ENCODE assay signal across 22 cellular contexts in genomic region chr1:234655328-234656069, GRCh38. TPM values are rescaled to one million over a fixed set of nuclear protein-coding genes. Genes with fewer than 3 reads are reported as not detected.
DNase-seq lines count a peak whose midpoint lies in the region; TF ChIP-seq lines count a peak whose summit lies in the region.
"Had no signal": no experiment of that assay in that cellular context is flagged by ENCODE, and none has a peak within 500 bp of the region (broad histone marks: within the 10 kb centered on the region; RNA-seq: fewer than 3 reads in every experiment).

No MANE protein-coding gene starts in this region.

- H2AFZ ChIP-seq in mesenchymal stem cell (ENCODE audit: low read depth, low read length) = peak overlapping the region; percentile 8

- H3K9me3 Mint-ChIP-seq in brain (peaks cover 0 to 9% (median 3%) of the 10 kb centered on the region in 5 experiments), Caco-2 (ENCODE audit: unreplicated experiment) (no peaks in the 10 kb centered on the region)
- H3K9me3 Mint-ChIP-seq: stimulated activated memory B cell treated with anti-CD40 and anti-IgM and Interleukin-4, amounts not matched to agents 10 μg/mL and 1 μg/mL and 100 μg/mL, for 72 hours had no signal

- H2BK15ac ChIP-seq in mesenchymal stem cell (ENCODE audit: low read depth, poor library complexity, severe bottlenecking) = peak overlapping the region; percentile 63

- peak overlapping the region; percentile 39 for H2BK120ac ChIP-seq in mesenchymal stem cell (ENCODE audit: low read depth, low read length)

- H3K9me3 ChIP-seq in mesenchymal stem cell (ENCODE audit: control insufficient read depth, low read length) (peaks cover 13% of the 10 kb centered on the region), Caco-2 (no peaks in the 10 kb centered on the region)
- H3K9me3 ChIP-seq: gastrocnemius medialis, HAP-1, SJCRH30, tibial nerve had no signal

- H3K4me1 ChIP-seq in mesenchymal stem cell (ENCODE audit: control insufficient read depth, insufficient read depth, low read depth, low read length) (peaks cover 9% of the 10 kb centered on the region), Caco-2 (peaks cover 23% of the 10 kb centered on the region)
- H3K4me1 ChIP-seq: HAP-1 had no signal

- H2BK12ac ChIP-seq in mesenchymal stem cell (ENCODE audit: low read length in 2 of 2) = peak overlapping the region in 1 of 2 experiments; percentile 45

- BruUV-seq in Caco-2 (replicated peaks; lab: Mats Ljungman, UMichigan) = no TSS peak

- POLR2A ChIA-PET in Caco-2 (lab: Charles Lee) = no interaction called here

- H3K27ac ChIP-seq in mesenchymal stem cell (ENCODE audit: low read length, poor library complexity, severe bottlenecking) = no peak overlapping the region
- H3K27ac ChIP-seq: coronary artery, gastrocnemius medialis, SJCRH30, tibial nerve had no signal

- H3K27ac Mint-ChIP-seq in brain (peak overlapping the region in 3 of 5 experiments; percentile 44 to 63 (median 48)), Caco-2 (ENCODE audit: unreplicated experiment) (no peak overlapping the region)
- H3K27ac Mint-ChIP-seq: activated naive CD8-positive, alpha-beta T cell; activated T-helper 1 cell treated with anti-CD3 and anti-CD28 coated beads, Interleukin-12 subunit alpha, Interleukin-12 subunit beta, Interleukin-2, Interleukin-4 antibody, amounts not matched to agents 30 ng/mL and 10 ng/mL and 1 ng/mL, durations not matched to agents 14 hours and 24 hours and 36 hours had no signal

- no peaks in the 10 kb centered on the region for H3K79me1 ChIP-seq in mesenchymal stem cell (replicated peaks; ENCODE audit: low read length, poor library complexity, severe bottlenecking)

- intact Hi-C loops in Caco-2 (cut with micrococcal nuclease; ENCODE audit: unreplicated experiment) = no loop called here

- H3K4me3 Mint-ChIP-seq in brain (no peak overlapping the region), Caco-2 (ENCODE audit: unreplicated experiment) (no peak overlapping the region)
- H3K4me3 Mint-ChIP-seq: activated naive CD8-positive, alpha-beta T cell; activated T-helper 1 cell treated with anti-CD3 and anti-CD28 coated beads, Interleukin-12 subunit alpha, Interleukin-12 subunit beta, Interleukin-2, Interleukin-4 antibody, amounts not matched to agents 30 ng/mL and 10 ng/mL and 1 ng/mL, durations not matched to agents 14 hours and 24 hours and 36 hours; stimulated activated memory B cell treated with anti-CD40 and anti-IgM and Interleukin-4, amounts not matched to agents 10 μg/mL and 1 μg/mL and 100 μg/mL, for 72 hours had no signal

- peak overlapping the region in 1 of 2 experiments; percentile 11 for H3K14ac ChIP-seq in mesenchymal stem cell (ENCODE audit: low read length in 2 of 2)

- no peaks in the 10 kb centered on the region for H3K27me3 ChIP-seq in mesenchymal stem cell (ENCODE audit: control insufficient read depth in 1 of 2, insufficient read depth in 1 of 2, low read length in 2 of 2)
- H3K27me3 ChIP-seq in H7 (ENCODE audit: control insufficient read depth, insufficient read depth, low read length) = no peaks in the 10 kb centered on the region
- H3K27me3 ChIP-seq in Caco-2 (replicated peaks; ENCODE audit: control insufficient read depth, insufficient read depth, low read length) = no peaks in the 10 kb centered on the region
- H3K27me3 ChIP-seq: gastrocnemius medialis, SJCRH30, tibial nerve had no signal

- CTCF ChIA-PET in Caco-2 (lab: Charles Lee) = no interaction called here

- no peak overlapping the region for H2AK5ac ChIP-seq in mesenchymal stem cell (ENCODE audit: low read length, severe bottlenecking)

- H3K23ac ChIP-seq in mesenchymal stem cell (ENCODE audit: low read length in 2 of 2) = no peak overlapping the region

- no peak overlapping the region for H2BK5ac ChIP-seq in mesenchymal stem cell (ENCODE audit: low read depth, low read length, poor library complexity, severe bottlenecking)

- no peaks in the 10 kb centered on the region for H3K36me3 ChIP-seq in mesenchymal stem cell (ENCODE audit: control insufficient read depth in 1 of 2, insufficient read depth in 2 of 2, low read depth in 1 of 2, low read length in 2 of 2)
- H3K36me3 ChIP-seq in H7 (replicated peaks; ENCODE audit: control insufficient read depth, insufficient read depth, low read length) = no peaks in the 10 kb centered on the region
- H3K36me3 ChIP-seq in Caco-2 (ENCODE audit: control insufficient read depth, insufficient read depth, low read length) = no peaks in the 10 kb centered on the region
- H3K36me3 ChIP-seq: gastrocnemius medialis, HAP-1, SJCRH30, tibial nerve had no signal

- DNase-seq in DMS 273 treated with DMSO at 0.1 percent for 48 hours (lab: John Stamatoyannopoulos, UW) (peak; percentile 10), NCI-H146 treated with DMSO at 0.1 percent for 48 hours (lab: John Stamatoyannopoulos, UW; ENCODE audit: unreplicated experiment) (peak; percentile 59), mesenchymal stem cell (no peak), DMS114 treated with DMSO at 0.1 percent for 48 hours (lab: John Stamatoyannopoulos, UW; ENCODE audit: unreplicated experiment) (no peak), H7 (no peak), Caco-2 (no peak), Ammon's horn (ENCODE audit: low spot score) (no peak)
- DNase-seq: EL; gastrocnemius medialis; NCI-H1930; NCI-H524; retina; stimulated activated CD4-positive, alpha-beta T cell treated with anti-CD3 and anti-CD28 coated beads, Interleukin-15, amount 100 ng/mL, for 24 hours; T-helper 9 cell had no signal

- H3K9ac ChIP-seq in mesenchymal stem cell (ENCODE audit: low read length) = no peak overlapping the region

- TF ChIP-seq CTCF in brain (conservative IDR thresholded peaks at IDR 0.05) = no peak
- TF ChIP-seq CTCF in Caco-2 (IDR thresholded peaks at IDR 0.05; ENCODE audit: insufficient read depth in 1 of 2, low read depth in 1 of 2, low read length in 1 of 2, severe bottlenecking in 1 of 2, unreplicated experiment in 1 of 2) = no peak

- peaks cover 15% of the 10 kb centered on the region for H3K4me1 Mint-ChIP-seq in brain
- H3K4me1 Mint-ChIP-seq in Caco-2 (ENCODE audit: low read depth, unreplicated experiment) = peaks cover 18% of the 10 kb centered on the region

- no peak overlapping the region for H4K91ac ChIP-seq in mesenchymal stem cell (ENCODE audit: low read length)

- H3K4ac ChIP-seq in mesenchymal stem cell (ENCODE audit: low read depth in 1 of 2, low read length in 2 of 2) = no peak overlapping the region

- H3K4me3 ChIP-seq in mesenchymal stem cell (ENCODE audit: insufficient read depth in 1 of 2, low read depth in 1 of 2, low read length in 2 of 2) (no peak overlapping the region), H7 (ENCODE audit: insufficient read depth, low read depth, low read length) (no peak overlapping the region), Caco-2 (ENCODE audit: low read depth, low read length) (no peak overlapping the region)
- H3K4me3 ChIP-seq: coronary artery, gastrocnemius medialis, HAP-1, SJCRH30, tibial nerve had no signal

- H3K4me2 ChIP-seq in mesenchymal stem cell (ENCODE audit: low read length, poor library complexity, severe bottlenecking) = no peak overlapping the region

- WGBS in mesenchymal stem cell = 96% methylated on average over 7 of the region's 8 CpGs

- H3K27me3 Mint-ChIP-seq in brain = no peaks in the 10 kb centered on the region
- no peaks in the 10 kb centered on the region for H3K27me3 Mint-ChIP-seq in Caco-2 (ENCODE audit: insufficient read depth, unreplicated experiment)
- H3K27me3 Mint-ChIP-seq: activated naive CD8-positive, alpha-beta T cell; stimulated activated memory B cell treated with anti-CD40 and anti-IgM and Interleukin-4, amounts not matched to agents 10 μg/mL and 1 μg/mL and 100 μg/mL, for 72 hours had no signal

- H3K36me3 Mint-ChIP-seq in brain = no peaks in the 10 kb centered on the region
- H3K36me3 Mint-ChIP-seq in Caco-2 (ENCODE audit: insufficient read depth, unreplicated experiment) = no peaks in the 10 kb centered on the region
- H3K36me3 Mint-ChIP-seq: activated naive CD8-positive, alpha-beta T cell; stimulated activated memory B cell treated with anti-CD40 and anti-IgM and Interleukin-4, amounts not matched to agents 10 μg/mL and 1 μg/mL and 100 μg/mL, for 72 hours had no signal

- H4K8ac ChIP-seq in mesenchymal stem cell (ENCODE audit: low read length) = no peak overlapping the region

- no peak overlapping the region for H3K18ac ChIP-seq in mesenchymal stem cell (ENCODE audit: low read depth in 1 of 2, low read length in 2 of 2)

RNA-seq across cellular contexts. Expression of gene IRF2BP2, which starts 45.5 kb away (rescaled TPM):
- polyA plus RNA-seq in brain (ENCODE audit: insufficient read depth, low read depth, low replicate concordance) = 163 TPM
- 98.6 TPM for polyA plus RNA-seq in mesenchymal stem cell (2013, experiment 1 of 2)
- 94.7 TPM for polyA plus RNA-seq in mesenchymal stem cell (2013, experiment 2 of 2)
- 67.0 and 90.9 TPM in 2 replicates for total RNA-seq in H7 (2014; rRNA removed; shearing (Covaris generic))
- total RNA-seq in Caco-2 (2022) = 129 and 135 TPM in 2 replicates

Comparison
In these comparisons a context has a peak if more than half of its experiments do, and no peak if none do; other contexts are left out.
1. DNase-seq: peak in DMS 273 treated with DMSO at 0.1 percent for 48 hours (single experiment) and NCI-H146 treated with DMSO at 0.1 percent for 48 hours (single experiment); none in mesenchymal stem cell (single experiment), DMS114 treated with DMSO at 0.1 percent for 48 hours (single experiment), H7 (single experiment), Caco-2 (0 of 2) and Ammon's horn (single experiment).